8 cellular contexts compared by ENCODE assay signal in the genomic region with DNA sequence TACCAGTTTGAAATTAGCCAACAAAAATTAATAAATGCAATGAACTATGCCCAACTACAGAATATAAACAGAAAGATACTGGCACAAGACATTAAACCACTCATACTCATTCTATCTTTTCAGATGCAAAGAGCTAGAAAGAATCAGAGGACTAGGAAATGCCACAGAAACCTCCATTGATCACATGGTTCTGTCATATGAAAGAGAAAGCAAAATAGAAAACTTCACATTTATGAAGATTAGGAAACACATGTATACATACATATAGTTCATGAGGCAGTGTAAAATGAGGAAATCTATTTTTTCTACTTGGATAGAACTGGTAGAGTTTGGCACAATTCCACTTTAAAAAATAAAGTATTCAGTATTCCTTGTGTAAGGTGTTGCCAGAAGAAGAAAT.
DNase-seq lines count a peak whose midpoint lies in the region; ATAC-seq and TF ChIP-seq lines count a peak whose summit lies in the region.

No MANE protein-coding gene starts in this region.

- H3K9me3 Mint-ChIP-seq in activated T-helper 17 cell treated with anti-CD3 and anti-CD28 coated beads, Interleukin-2, amount 50 U/mL, for 72 hours: peaks cover 6% of the 10 kb centered on the region

- no peak overlapping the region for H3K4me3 ChIP-seq in BLaER1 treated with 17β-estradiol and CSF1 and Interleukin-3, amounts not matched to agents 10 nM and 100 nM
- no peak overlapping the region for H3K4me3 ChIP-seq in WERI-Rb-1 (ENCODE audit: low read depth, low read length)

- ATAC-seq in GM19372 (IDR thresholded peaks at IDR 0.05; ENCODE audit: low read depth, unreplicated experiment): peak; percentile 60
- peak; percentile 70 for ATAC-seq in HG03135 (IDR thresholded peaks at IDR 0.05; ENCODE audit: unreplicated experiment)
- peak; percentile 41 for ATAC-seq in activated T-helper 17 cell treated with anti-CD3 and anti-CD28 coated beads, Interleukin-2, amount 50 U/mL, for 72 hours (replicated peaks)

- TF ChIP-seq CTCF in WERI-Rb-1 (IDR thresholded peaks at IDR 0.05; ENCODE audit: low read depth, low read length): no peak

- H3K27ac ChIP-seq in BLaER1 treated with 17β-estradiol and CSF1 and Interleukin-3, amounts not matched to agents 10 nM and 100 nM: peak overlapping the region in 10 of 11 experiments; percentile 16 to 96 (median 88); a peak in 14 of 22 replicates
- no peak overlapping the region for H3K27ac ChIP-seq in WERI-Rb-1

- H3K4me1 Mint-ChIP-seq in activated T-helper 17 cell treated with anti-CD3 and anti-CD28 coated beads, Interleukin-2, amount 50 U/mL, for 72 hours: peaks cover 57% of the 10 kb centered on the region

- H3K27me3 ChIP-seq in BLaER1 treated with 17β-estradiol and CSF1 and Interleukin-3, amounts not matched to agents 10 nM and 100 nM: no peaks in the 10 kb centered on the region
- no peaks in the 10 kb centered on the region for H3K27me3 ChIP-seq in WERI-Rb-1 (ENCODE audit: insufficient read depth, low read depth, severe bottlenecking)

- no peaks in the 10 kb centered on the region for H3K27me3 Mint-ChIP-seq in activated T-helper 17 cell treated with anti-CD3 and anti-CD28 coated beads, Interleukin-2, amount 50 U/mL, for 72 hours

- DNase-seq in putamen (ENCODE audit: low spot score) (no peak), WERI-Rb-1 (no peak), NCI-H510A (lab: John Stamatoyannopoulos, UW) (no peak)
- DNase-seq in stimulated activated CD4-positive, alpha-beta T cell treated with anti-CD3 and anti-CD28 coated beads, Interleukin-4, amount 100 ng/mL, for 1 hour: no peak

- H3K27ac Mint-ChIP-seq in activated T-helper 17 cell treated with anti-CD3 and anti-CD28 coated beads, Interleukin-2, amount 50 U/mL, for 72 hours: peak overlapping the region; percentile 99

- H3K9me3 ChIP-seq in BLaER1 treated with 17β-estradiol and CSF1 and Interleukin-3, amounts not matched to agents 10 nM and 100 nM (replicated peaks in 1 of 11): peaks cover 6 to 22% (median 17%) of the 10 kb centered on the region in 11 experiments; a peak in 16 of 22 replicates
- no peaks in the 10 kb centered on the region for H3K9me3 ChIP-seq in WERI-Rb-1 (ENCODE audit: severe bottlenecking)

- peaks cover 43 to 89% (median 61%) of the 10 kb centered on the region in 10 experiments for H3K4me1 ChIP-seq in BLaER1 treated with 17β-estradiol and CSF1 and Interleukin-3, amounts not matched to agents 10 nM and 100 nM

- no peaks in the 10 kb centered on the region for H4K20me1 ChIP-seq in BLaER1 treated with 17β-estradiol and CSF1 and Interleukin-3, amounts not matched to agents 10 nM and 100 nM

- peak overlapping the region in 1 of 11 experiments; percentile 39; a peak in 1 of 22 replicates for H3K9ac ChIP-seq in BLaER1 treated with 17β-estradiol and CSF1 and Interleukin-3, amounts not matched to agents 10 nM and 100 nM

- H3K4me3 Mint-ChIP-seq in activated T-helper 17 cell treated with anti-CD3 and anti-CD28 coated beads, Interleukin-2, amount 50 U/mL, for 72 hours: peak overlapping the region; percentile 85

- H3K36me3 ChIP-seq in BLaER1 treated with 17β-estradiol and CSF1 and Interleukin-3, amounts not matched to agents 10 nM and 100 nM: no peaks in the 10 kb centered on the region
- no peaks in the 10 kb centered on the region for H3K36me3 ChIP-seq in WERI-Rb-1

- peak overlapping the region; percentile 14 to 82 (median 54); a peak in 18 of 22 replicates for H3K4me2 ChIP-seq in BLaER1 treated with 17β-estradiol and CSF1 and Interleukin-3, amounts not matched to agents 10 nM and 100 nM

- H3K36me3 Mint-ChIP-seq in activated T-helper 17 cell treated with anti-CD3 and anti-CD28 coated beads, Interleukin-2, amount 50 U/mL, for 72 hours (ENCODE audit: low read depth): peaks cover 21% of the 10 kb centered on the region
